2 cellular contexts compared by ENCODE assay signal in the genomic region with DNA sequence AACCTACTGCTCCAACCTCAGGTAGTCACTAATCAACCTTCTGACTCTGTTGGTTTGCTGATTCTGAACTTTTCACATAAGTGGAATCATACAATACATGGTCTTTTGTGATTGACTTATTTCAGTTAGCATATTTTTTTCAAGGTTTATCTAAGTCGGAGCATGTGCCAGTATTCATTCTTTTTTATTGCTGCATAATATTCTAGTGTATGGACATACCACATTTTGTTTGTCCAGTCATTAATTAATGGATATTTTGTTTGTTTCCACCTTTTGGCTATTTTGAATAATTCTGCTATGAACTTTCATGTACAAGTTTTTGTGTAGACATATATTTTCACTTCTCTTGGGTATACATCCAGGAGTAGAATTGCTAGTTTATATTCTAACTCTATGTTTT.
A peak's percentile ranks its signal among the peaks of the same experiment; 100 is the strongest.
TF ChIP-seq lines count a peak whose summit lies in the region.

No MANE protein-coding gene starts in this region.

TF ChIP-seq in SK-N-SH treated with all-trans-retinoic acid at 6 μM for 48 hours, 23 proteins besides CTCF, POLR2A, EP300 and RAD21 (continued from another document):
- TF ChIP-seq TSHZ2 (CRISPR knock-in tag; IDR thresholded peaks at IDR 0.05) = no peak
- no peak for TF ChIP-seq ARNTL (CRISPR knock-in tag; IDR thresholded peaks at IDR 0.05; ENCODE audit: borderline replicate concordance, low read depth)
- TF ChIP-seq, protein P1, sequence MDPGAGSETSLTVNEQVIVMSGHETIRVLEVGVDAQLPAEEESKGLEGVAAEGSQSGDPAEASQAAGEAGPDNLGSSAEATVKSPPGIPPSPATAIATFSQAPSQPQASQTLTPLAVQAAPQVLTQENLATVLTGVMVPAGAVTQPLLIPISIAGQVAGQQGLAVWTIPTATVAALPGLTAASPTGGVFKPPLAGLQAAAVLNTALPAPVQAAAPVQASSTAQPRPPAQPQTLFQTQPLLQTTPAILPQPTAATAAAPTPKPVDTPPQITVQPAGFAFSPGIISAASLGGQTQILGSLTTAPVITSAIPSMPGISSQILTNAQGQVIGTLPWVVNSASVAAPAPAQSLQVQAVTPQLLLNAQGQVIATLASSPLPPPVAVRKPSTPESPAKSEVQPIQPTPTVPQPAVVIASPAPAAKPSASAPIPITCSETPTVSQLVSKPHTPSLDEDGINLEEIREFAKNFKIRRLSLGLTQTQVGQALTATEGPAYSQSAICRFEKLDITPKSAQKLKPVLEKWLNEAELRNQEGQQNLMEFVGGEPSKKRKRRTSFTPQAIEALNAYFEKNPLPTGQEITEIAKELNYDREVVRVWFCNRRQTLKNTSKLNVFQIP (CRISPR knock-in tag; IDR thresholded peaks at IDR 0.05; ENCODE audit: borderline replicate concordance, low read depth) = no peak
- peak; percentile 95 for TF ChIP-seq ZNF8 (CRISPR knock-in tag; IDR thresholded peaks at IDR 0.05)

TF ChIP-seq in HEK293, 187 proteins besides CTCF, POLR2A, EP300 and RAD21 (continued from another document):
- no peak for TF ChIP-seq ZNF449 (tag by site-specific recombination; IDR thresholded peaks at IDR 0.05)
